14 cellular contexts compared by ENCODE assay signal in the genomic region with DNA sequence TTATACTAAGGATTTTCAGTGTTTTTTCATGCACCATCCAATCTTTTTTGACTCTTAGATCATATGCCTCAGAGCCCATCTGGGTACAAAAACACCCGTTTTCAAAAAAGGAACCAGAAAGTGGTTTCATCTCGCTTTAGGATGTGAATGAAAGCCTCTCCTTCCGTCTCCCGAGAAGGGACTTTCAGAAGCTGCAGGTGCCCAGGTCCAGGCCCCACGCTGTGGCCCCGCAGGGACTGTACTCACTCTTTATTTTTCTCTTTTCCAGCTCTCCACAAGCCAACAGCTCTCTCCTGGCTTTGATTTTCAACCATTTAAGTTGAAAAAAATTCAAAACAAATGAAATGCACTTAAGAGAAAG.
DNase-seq lines count a peak whose midpoint lies in the region; ATAC-seq and FAIRE-seq lines count a peak whose summit lies in the region.
"Had no signal": no experiment of that assay in that cellular context is flagged by ENCODE, and none has a peak within 500 bp of the region (broad histone marks: within the 10 kb centered on the region; RNA-seq: fewer than 3 reads in every experiment).

No MANE protein-coding gene starts in this region.

- no peak for DNase-seq in NCI-H1417 treated with DMSO at 0.1 percent for 48 hours (lab: John Stamatoyannopoulos, UW)
- DNase-seq in HCEC 1CT, result no peak
- no peak for DNase-seq in urothelium cell line (ENCODE audit: low spot score)
- DNase-seq in NCI-H1694 (lab: John Stamatoyannopoulos, UW), result no peak
- DNase-seq: activated CD4-positive, alpha-beta T cell treated with anti-CD3 and anti-CD28 coated beads for 4 hours; body of pancreas; endodermal cell; heart left ventricle; stimulated activated CD4-positive, alpha-beta T cell treated with anti-CD3 and anti-CD28 coated beads, Interleukin-12 subunit alpha, Interleukin-12 subunit beta, amount 100 ng/mL, for 4 hours had no signal

- peaks cover 16% of the 10 kb centered on the region for H3K36me3 Mint-ChIP-seq in stimulated activated memory B cell treated with anti-CD40 and anti-IgM and Interleukin-4, amounts not matched to agents 10 μg/mL and 1 μg/mL and 100 μg/mL, for 72 hours

- peak overlapping the region; percentile 90 for H3K27ac Mint-ChIP-seq in stimulated activated memory B cell treated with anti-CD40 and anti-IgM and Interleukin-4, amounts not matched to agents 10 μg/mL and 1 μg/mL and 100 μg/mL, for 72 hours
- H3K27ac Mint-ChIP-seq: activated T-helper 2 cell treated with anti-CD3 and anti-CD28 coated beads, Interferon-gamma antibody, Interleukin-2, Interleukin-4, amounts not matched to agents 10 μg/mL and 5 μg/mL and 100 μg/mL, durations not matched to agents 14 hours and 24 hours and 36 hours; endodermal cell had no signal

- H3K4me1 Mint-ChIP-seq in stimulated activated memory B cell treated with anti-CD40 and anti-IgM and Interleukin-4, amounts not matched to agents 10 μg/mL and 1 μg/mL and 100 μg/mL, for 72 hours, result peaks cover 55% of the 10 kb centered on the region
- H3K4me1 Mint-ChIP-seq: endodermal cell had no signal

- no peaks in the 10 kb centered on the region for H3K27me3 Mint-ChIP-seq in stimulated activated memory B cell treated with anti-CD40 and anti-IgM and Interleukin-4, amounts not matched to agents 10 μg/mL and 1 μg/mL and 100 μg/mL, for 72 hours

- no peak for FAIRE-seq in urothelium cell line (lab: Jason Lieb, UNC)

- H3K9me3 Mint-ChIP-seq in stimulated activated memory B cell treated with anti-CD40 and anti-IgM and Interleukin-4, amounts not matched to agents 10 μg/mL and 1 μg/mL and 100 μg/mL, for 72 hours, result no peaks in the 10 kb centered on the region
- H3K9me3 Mint-ChIP-seq: activated T-helper 2 cell treated with anti-CD3 and anti-CD28 coated beads, Interferon-gamma antibody, Interleukin-2, Interleukin-4, amounts not matched to agents 10 μg/mL and 5 μg/mL and 100 μg/mL, durations not matched to agents 14 hours and 24 hours and 36 hours; endodermal cell had no signal

- H3K4me3 Mint-ChIP-seq in stimulated activated memory B cell treated with anti-CD40 and anti-IgM and Interleukin-4, amounts not matched to agents 10 μg/mL and 1 μg/mL and 100 μg/mL, for 72 hours, result peak overlapping the region; percentile 86
- H3K4me3 Mint-ChIP-seq: endodermal cell had no signal

- ATAC-seq in GM18867 (IDR thresholded peaks at IDR 0.05; ENCODE audit: unreplicated experiment), result peak; percentile 47
- peak; percentile 55 for ATAC-seq in GM21786 (IDR thresholded peaks at IDR 0.05; ENCODE audit: unreplicated experiment)
- ATAC-seq in HG03460 (IDR thresholded peaks at IDR 0.05; ENCODE audit: unreplicated experiment), result peak; percentile 31
- peak; percentile 70 for ATAC-seq in stimulated activated memory B cell treated with anti-CD40 and anti-IgM and Interleukin-4, amounts not matched to agents 10 μg/mL and 1 μg/mL and 100 μg/mL, for 72 hours
- ATAC-seq: body of pancreas had no signal
